28 cellular contexts compared by ENCODE assay signal in the genomic region with DNA sequence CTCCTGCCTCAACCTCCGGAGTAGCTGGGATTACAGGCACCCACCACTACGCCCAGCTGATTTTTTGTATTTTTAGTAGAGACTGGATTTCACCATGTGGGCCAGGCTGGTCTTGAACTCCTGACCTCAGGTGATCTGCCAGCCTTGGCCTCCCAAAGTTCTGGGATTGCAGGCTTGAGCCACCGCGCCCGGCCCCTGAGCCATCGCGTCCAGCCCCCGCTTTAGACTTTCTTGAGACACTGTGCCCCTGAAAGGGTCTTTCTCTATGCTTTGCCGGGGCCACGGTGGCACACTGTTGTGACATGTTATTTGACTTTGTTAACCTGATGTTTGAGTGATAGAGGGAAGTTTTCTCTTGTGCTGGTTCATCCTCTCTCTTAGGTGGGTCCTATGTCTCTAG.
"Had no signal": no experiment of that assay in that cellular context is flagged by ENCODE, and none has a peak within 500 bp of the region (broad histone marks: within the 10 kb centered on the region; RNA-seq: fewer than 3 reads in every experiment).

No MANE protein-coding gene starts in this region.

- H3K27me3 ChIP-seq: left lung, pancreas, tibial nerve, uterus had no signal

- H3K27me3 Mint-ChIP-seq: naive thymus-derived CD4-positive, alpha-beta T cell; stimulated activated memory B cell treated with anti-CD40 and anti-IgM and Interleukin-4, amounts not matched to agents 10 μg/mL and 1 μg/mL and 100 μg/mL, for 72 hours; stimulated activated naive CD8-positive, alpha-beta T cell treated with anti-CD3 and anti-CD28 coated beads, Interleukin-15, amount 100 ng/mL, for 72 hours; type B pancreatic cell had no signal

- DNase-seq: hippocampal formation; left colon; lower lobe of right lung; midbrain; mucosa of descending colon; naive thymus-derived CD4-positive, alpha-beta T cell; nucleus accumbens; pancreas; posterior cingulate gyrus; retina; stimulated activated CD4-positive, alpha-beta T cell treated with anti-CD3 and anti-CD28 coated beads, Interleukin-1b, Interleukin-23, amount 100 ng/mL, for 48 hours; stimulated activated CD4-positive, alpha-beta T cell treated with anti-CD3 and anti-CD28 coated beads, Interleukin-2, amount 100 ng/mL, for 48 hours; stimulated activated CD4-positive, alpha-beta T cell treated with anti-CD3 and anti-CD28 coated beads, Interleukin-4, amount 100 ng/mL, for 4 hours; stimulated activated CD8-positive, alpha-beta memory T cell treated with anti-CD3 and anti-CD28 coated beads, Interleukin-4, amount 100 ng/mL, for 48 hours; stimulated activated naive CD4-positive, alpha-beta T cell treated with Interleukin-2 at 50 U/mL for 16 hours; stimulated activated naive CD8-positive, alpha-beta T cell treated with anti-CD3 and anti-CD28 coated beads, Interleukin-15, amount 100 ng/mL, for 72 hours; substantia nigra; uterus had no signal

- H3K4me1 Mint-ChIP-seq: neural crest cell; stimulated activated memory B cell treated with anti-CD40 and anti-IgM and Interleukin-4, amounts not matched to agents 10 μg/mL and 1 μg/mL and 100 μg/mL, for 72 hours; stimulated activated naive CD8-positive, alpha-beta T cell treated with anti-CD3 and anti-CD28 coated beads, Interleukin-15, amount 100 ng/mL, for 72 hours had no signal

- H3K27ac Mint-ChIP-seq: nephron; stimulated activated memory B cell treated with anti-CD40 and anti-IgM and Interleukin-4, amounts not matched to agents 10 μg/mL and 1 μg/mL and 100 μg/mL, for 72 hours; stimulated activated naive CD8-positive, alpha-beta T cell treated with anti-CD3 and anti-CD28 coated beads, Interleukin-15, amount 100 ng/mL, for 72 hours; type B pancreatic cell had no signal

- H3K4me3 ChIP-seq: left lung, lower lobe of right lung, mucosa of descending colon, pancreas, prostate gland, skin epidermis, tibial nerve, uterus had no signal

- ATAC-seq: left colon; left lung; lower lobe of right lung; mucosa of descending colon; naive thymus-derived CD4-positive, alpha-beta T cell; pancreas; right cardiac atrium; sciatic nerve; stimulated activated memory B cell treated with anti-CD40 and anti-IgM and Interleukin-4, amounts not matched to agents 10 μg/mL and 1 μg/mL and 100 μg/mL, for 72 hours; stimulated activated naive CD8-positive, alpha-beta T cell treated with anti-CD3 and anti-CD28 coated beads, Interleukin-15, amount 100 ng/mL, for 72 hours had no signal

- H3K36me3 ChIP-seq: left lung, lower lobe of right lung, pancreas, prostate gland, tibial nerve, uterus had no signal

- H3K9me3 Mint-ChIP-seq: stimulated activated memory B cell treated with anti-CD40 and anti-IgM and Interleukin-4, amounts not matched to agents 10 μg/mL and 1 μg/mL and 100 μg/mL, for 72 hours had no signal

- H3K36me3 Mint-ChIP-seq: stimulated activated memory B cell treated with anti-CD40 and anti-IgM and Interleukin-4, amounts not matched to agents 10 μg/mL and 1 μg/mL and 100 μg/mL, for 72 hours had no signal

- H3K9me3 ChIP-seq: left lung, lower lobe of right lung, mucosa of descending colon, pancreas, prostate gland, uterus had no signal

- H3K4me1 ChIP-seq: left lung, lower lobe of right lung, prostate gland, tibial nerve, uterus had no signal

- H3K27ac ChIP-seq: left lung, lower lobe of right lung, pancreas, prostate gland, skin epidermis, tibial nerve, uterus had no signal

- H3K4me3 Mint-ChIP-seq: naive thymus-derived CD4-positive, alpha-beta T cell; nephron; neural crest cell; stimulated activated memory B cell treated with anti-CD40 and anti-IgM and Interleukin-4, amounts not matched to agents 10 μg/mL and 1 μg/mL and 100 μg/mL, for 72 hours; stimulated activated naive CD8-positive, alpha-beta T cell treated with anti-CD3 and anti-CD28 coated beads, Interleukin-15, amount 100 ng/mL, for 72 hours; type B pancreatic cell had no signal
